In the genomic region with DNA sequence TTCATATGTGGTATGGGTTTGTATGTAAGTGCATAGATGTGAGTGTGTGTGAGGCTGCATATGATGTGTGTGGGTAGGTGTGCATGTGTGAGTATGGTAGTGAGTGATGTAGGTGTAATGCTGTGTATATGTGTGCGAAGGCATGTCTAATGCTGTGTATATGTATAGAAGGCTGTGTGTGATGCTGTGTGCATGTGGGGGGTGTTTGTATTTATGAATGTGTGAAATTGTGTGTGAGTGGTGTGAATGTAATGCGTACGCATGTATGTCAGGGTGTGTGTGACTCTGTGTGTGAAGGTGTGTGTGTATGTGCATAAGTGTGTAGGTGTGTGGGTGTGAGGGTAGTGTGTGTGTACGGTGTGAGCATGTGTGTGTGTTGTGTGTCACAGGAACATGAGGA, we compare ENCODE assay signal across 36 cellular contexts.
"Had no signal": no experiment of that assay in that cellular context is flagged by ENCODE, and none has a peak within 500 bp of the region (broad histone marks: within the 10 kb centered on the region; RNA-seq: fewer than 3 reads in every experiment).

No MANE protein-coding gene starts in this region.

- H3K27ac ChIP-seq: ascending aorta, brain microvascular endothelial cell, epithelial cell of prostate, heart left ventricle, WERI-Rb-1 had no signal

- H3K36me3 ChIP-seq: ascending aorta, brain microvascular endothelial cell, heart left ventricle, WERI-Rb-1 had no signal

- DNase-seq: activated CD4-positive, alpha-beta memory T cell treated with anti-CD3 and anti-CD28 coated beads for 36 hours; activated CD4-positive, alpha-beta T cell treated with anti-CD3 and anti-CD28 coated beads for 36 hours; activated CD4-positive, alpha-beta T cell treated with anti-CD3 and anti-CD28 coated beads, Interleukin-2, amount 10 ng/mL, durations not matched to agents 24 days and 14 days; activated CD4-positive, CD25-positive, alpha-beta regulatory T cell; activated CD4-positive, CD25-positive, alpha-beta regulatory T cell treated with anti-CD3 and anti-CD28 coated beads, Interleukin-2, amount 50 U/mL, for 72 hours; activated CD8-positive, alpha-beta memory T cell treated with anti-CD3 and anti-CD28 coated beads, Interleukin-2, amount 10 ng/mL, durations not matched to agents 7 days and 5 days; activated CD8-positive, alpha-beta memory T cell treated with anti-CD3 and anti-CD28 coated beads, Interleukin-2, amount 50 U/mL, for 48 hours; activated CD8-positive, alpha-beta T cell treated with anti-CD3 and anti-CD28 coated beads, Interleukin-2, amount 10 ng/mL, durations not matched to agents 7 days and 5 days; activated gamma-delta T cell; activated naive CD4-positive, alpha-beta T cell; activated naive CD4-positive, alpha-beta T cell treated with anti-CD3 and anti-CD28 coated beads, Interleukin-2, amount 10 ng/mL, durations not matched to agents 7 days and 5 days; activated naive CD8-positive, alpha-beta T cell treated with anti-CD3 and anti-CD28 coated beads, Interleukin-2, amount 10 ng/mL, durations not matched to agents 7 days and 5 days; activated T-cell treated with anti-CD3 and anti-CD28 coated beads for 4 hours; activated T-cell treated with anti-CD3 and anti-CD28 coated beads, Interleukin-2, amount 50 U/mL, for 24 hours; activated T-cell treated with anti-CD3 and anti-CD28 coated beads, Interleukin-2, amount 50 U/mL, for 72 hours; brain microvascular endothelial cell; caudate nucleus; cortex of kidney; dermis blood vessel endothelial cell; effector CD4-positive, alpha-beta T cell; effector memory CD8-positive, alpha-beta T cell; foreskin fibroblast; glutamatergic neuron; heart left ventricle; T-helper 1 cell; T-helper 17 cell; T1000; WERI-Rb-1 had no signal

- H3K27ac Mint-ChIP-seq: activated CD4-positive, alpha-beta memory T cell treated with anti-CD3 and anti-CD28 coated beads for 36 hours; activated CD4-positive, alpha-beta T cell treated with anti-CD3 and anti-CD28 coated beads for 36 hours; activated CD4-positive, alpha-beta T cell treated with anti-CD3 and anti-CD28 coated beads, Interleukin-2, amount 10 ng/mL, durations not matched to agents 24 days and 14 days; activated CD8-positive, alpha-beta memory T cell treated with anti-CD3 and anti-CD28 coated beads, Interleukin-2, amount 10 ng/mL, durations not matched to agents 7 days and 5 days; activated CD8-positive, alpha-beta T cell treated with anti-CD3 and anti-CD28 coated beads, Interleukin-2, amount 10 ng/mL, durations not matched to agents 7 days and 5 days; activated naive CD4-positive, alpha-beta T cell treated with anti-CD3 and anti-CD28 coated beads, Interleukin-2, amount 10 ng/mL, durations not matched to agents 7 days and 5 days; activated naive CD4-positive, alpha-beta T cell treated with anti-CD3 and anti-CD28 coated beads, Interleukin-2, amount 50 U/mL, for 72 hours; activated naive CD8-positive, alpha-beta T cell treated with anti-CD3 and anti-CD28 coated beads, Interleukin-2, amount 10 ng/mL, durations not matched to agents 7 days and 5 days; activated T-cell treated with anti-CD3 and anti-CD28 coated beads, Interleukin-2, amount 50 U/mL, for 24 hours; activated T-cell treated with anti-CD3 and anti-CD28 coated beads, Interleukin-2, amount 50 U/mL, for 72 hours; effector memory CD8-positive, alpha-beta T cell; T-helper 17 cell; T-helper 2 cell treated with Interferon-gamma antibody and Interleukin-4, amounts not matched to agents 5 μg/mL and 100 μg/mL, for 36 hours had no signal

- ATAC-seq: activated CD4-positive, alpha-beta T cell treated with anti-CD3 and anti-CD28 coated beads for 36 hours; activated CD8-positive, alpha-beta memory T cell treated with anti-CD3 and anti-CD28 coated beads, Interleukin-2, amount 10 ng/mL, durations not matched to agents 7 days and 5 days; activated CD8-positive, alpha-beta T cell treated with anti-CD3 and anti-CD28 coated beads, Interleukin-2, amount 10 ng/mL, durations not matched to agents 7 days and 5 days; activated naive CD4-positive, alpha-beta T cell treated with anti-CD3 and anti-CD28 coated beads, Interleukin-2, amount 50 U/mL, for 72 hours; activated T-cell treated with anti-CD3 and anti-CD28 coated beads, Interleukin-2, amount 50 U/mL, for 72 hours; effector memory CD8-positive, alpha-beta T cell; heart left ventricle; T-helper 17 cell had no signal

- H3K4me3 ChIP-seq: ascending aorta, heart left ventricle had no signal

- H3K36me3 Mint-ChIP-seq: activated CD4-positive, alpha-beta memory T cell treated with anti-CD3 and anti-CD28 coated beads for 36 hours; activated CD8-positive, alpha-beta memory T cell treated with anti-CD3 and anti-CD28 coated beads, Interleukin-2, amount 10 ng/mL, durations not matched to agents 7 days and 5 days; activated naive CD4-positive, alpha-beta T cell treated with anti-CD3 and anti-CD28 coated beads, Interleukin-2, amount 10 ng/mL, durations not matched to agents 7 days and 5 days; activated naive CD8-positive, alpha-beta T cell treated with anti-CD3 and anti-CD28 coated beads, Interleukin-2, amount 10 ng/mL, durations not matched to agents 7 days and 5 days had no signal

- H3K4me1 Mint-ChIP-seq: activated CD4-positive, alpha-beta T cell treated with anti-CD3 and anti-CD28 coated beads, Interleukin-2, amount 10 ng/mL, durations not matched to agents 24 days and 14 days had no signal

- H3K9me3 ChIP-seq: ascending aorta, heart left ventricle had no signal

- FAIRE-seq: colon, endometrium, endothelial cell of umbilical vein, frontal cortex had no signal

- H3K4me3 Mint-ChIP-seq: activated CD4-positive, alpha-beta memory T cell treated with anti-CD3 and anti-CD28 coated beads for 36 hours; activated CD4-positive, alpha-beta T cell treated with anti-CD3 and anti-CD28 coated beads for 36 hours; activated CD4-positive, alpha-beta T cell treated with anti-CD3 and anti-CD28 coated beads, Interleukin-2, amount 10 ng/mL, durations not matched to agents 24 days and 14 days; activated CD8-positive, alpha-beta memory T cell treated with anti-CD3 and anti-CD28 coated beads, Interleukin-2, amount 10 ng/mL, durations not matched to agents 7 days and 5 days; activated CD8-positive, alpha-beta T cell treated with anti-CD3 and anti-CD28 coated beads, Interleukin-2, amount 10 ng/mL, durations not matched to agents 7 days and 5 days; activated naive CD4-positive, alpha-beta T cell treated with anti-CD3 and anti-CD28 coated beads, Interleukin-2, amount 10 ng/mL, durations not matched to agents 7 days and 5 days; activated naive CD8-positive, alpha-beta T cell treated with anti-CD3 and anti-CD28 coated beads, Interleukin-2, amount 10 ng/mL, durations not matched to agents 7 days and 5 days; activated T-cell treated with anti-CD3 and anti-CD28 coated beads, Interleukin-2, amount 50 U/mL, for 24 hours; activated T-cell treated with anti-CD3 and anti-CD28 coated beads, Interleukin-2, amount 50 U/mL, for 72 hours; effector memory CD8-positive, alpha-beta T cell; T-helper 17 cell; T-helper 2 cell treated with Interferon-gamma antibody and Interleukin-4, amounts not matched to agents 5 μg/mL and 100 μg/mL, for 36 hours had no signal

- H3K9me3 Mint-ChIP-seq: activated CD4-positive, alpha-beta memory T cell treated with anti-CD3 and anti-CD28 coated beads for 36 hours; activated CD4-positive, alpha-beta T cell treated with anti-CD3 and anti-CD28 coated beads, Interleukin-2, amount 10 ng/mL, durations not matched to agents 24 days and 14 days; activated naive CD4-positive, alpha-beta T cell treated with anti-CD3 and anti-CD28 coated beads, Interleukin-2, amount 10 ng/mL, durations not matched to agents 7 days and 5 days; activated naive CD4-positive, alpha-beta T cell treated with anti-CD3 and anti-CD28 coated beads, Interleukin-2, amount 50 U/mL, for 72 hours; activated naive CD8-positive, alpha-beta T cell treated with anti-CD3 and anti-CD28 coated beads, Interleukin-2, amount 10 ng/mL, durations not matched to agents 7 days and 5 days; activated T-cell treated with anti-CD3 and anti-CD28 coated beads, Interleukin-2, amount 50 U/mL, for 24 hours; activated T-cell treated with anti-CD3 and anti-CD28 coated beads, Interleukin-2, amount 50 U/mL, for 72 hours; effector memory CD8-positive, alpha-beta T cell; T-helper 2 cell treated with Interferon-gamma antibody and Interleukin-4, amounts not matched to agents 5 μg/mL and 100 μg/mL, for 36 hours had no signal
